In the genomic region with DNA sequence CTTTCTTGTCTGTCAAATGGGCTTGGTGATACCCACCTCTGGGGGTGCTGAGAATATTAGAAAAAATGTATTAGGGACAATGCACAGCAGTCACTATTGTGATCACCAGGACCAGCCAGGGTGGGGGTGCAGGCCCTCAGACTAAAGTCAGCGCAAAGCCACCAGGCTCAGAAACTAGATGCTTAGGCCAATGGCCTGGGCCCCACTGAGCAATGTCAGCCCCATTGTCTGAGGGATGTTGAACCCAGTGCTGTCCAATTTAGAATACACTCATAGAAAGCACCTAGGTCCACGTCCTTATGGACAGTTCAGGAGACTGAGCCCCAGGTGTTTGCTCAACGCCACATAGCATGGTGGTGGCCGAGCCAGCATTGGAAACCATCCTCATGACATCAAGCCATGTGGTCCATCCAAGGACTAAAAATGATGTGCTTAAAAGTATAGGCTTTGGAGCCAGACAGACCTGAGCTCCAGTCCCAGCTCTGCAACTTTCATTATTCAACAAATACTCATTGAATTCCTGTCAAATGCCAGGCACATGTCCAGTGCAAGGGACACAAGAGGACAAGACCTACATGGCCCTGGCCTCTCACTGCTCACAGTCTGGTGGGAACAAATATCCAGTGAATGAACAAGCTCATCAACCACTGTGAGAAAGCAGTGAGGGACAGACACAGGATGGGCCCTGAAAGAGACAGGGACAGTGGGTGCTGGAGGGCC, we compare ENCODE assay signal across 25 cellular contexts.
"Had no signal": no experiment of that assay in that cellular context is flagged by ENCODE, and none has a peak within 500 bp of the region (broad histone marks: within the 10 kb centered on the region; RNA-seq: fewer than 3 reads in every experiment).

No MANE protein-coding gene starts in this region.

- H3K4me3 ChIP-seq: esophagus squamous epithelium, heart right ventricle, left lung, lower lobe of right lung, prostate gland, smooth muscle cell, stomach, thyroid gland, upper lobe of right lung had no signal

- H3K4me1 ChIP-seq: esophagus squamous epithelium, heart right ventricle, left lung, lower lobe of right lung, prostate gland, stomach, thyroid gland, upper lobe of right lung had no signal

- DNase-seq: activated CD4-positive, alpha-beta T cell treated with anti-CD3 and anti-CD28 coated beads for 48 hours; activated CD4-positive, alpha-beta T cell treated with anti-CD3 and anti-CD28 coated beads, Interleukin-2, amount 50 U/mL, for 48 hours; activated gamma-delta T cell; activated naive CD4-positive, alpha-beta T cell treated with anti-CD3 and anti-CD28 coated beads, Interleukin-2, amount 10 ng/mL, durations not matched to agents 7 days and 5 days; activated naive CD8-positive, alpha-beta T cell treated with anti-CD3 and anti-CD28 coated beads, Interleukin-2, amount 10 ng/mL, durations not matched to agents 7 days and 5 days; activated T-cell treated with anti-CD3 and anti-CD28 coated beads for 4 hours; brain microvascular endothelial cell; caudate nucleus; esophagus squamous epithelium; foreskin melanocyte; heart right ventricle; left lung; lower lobe of right lung; mesenchymal stem cell; natural killer cell; retina; stimulated activated CD4-positive, alpha-beta T cell treated with anti-CD3 and anti-CD28 coated beads, Interleukin-15, amount 100 ng/mL, for 24 hours; stimulated activated CD4-positive, alpha-beta T cell treated with anti-CD3 and anti-CD28 coated beads, Interleukin-2, amount 100 ng/mL, for 24 hours; stimulated activated naive B cell treated with anti-CD40 and anti-IgM and Interleukin-4, amounts not matched to agents 10 μg/mL and 1 μg/mL and 100 μg/mL, for 72 hours; stomach; thyroid gland; upper lobe of right lung; WERI-Rb-1 had no signal

- H3K27ac ChIP-seq: brain microvascular endothelial cell, esophagus squamous epithelium, heart right ventricle, left lung, lower lobe of right lung, prostate gland, stomach, thyroid gland, upper lobe of right lung, WERI-Rb-1 had no signal

- H3K9me3 Mint-ChIP-seq: activated naive CD4-positive, alpha-beta T cell treated with anti-CD3 and anti-CD28 coated beads, Interleukin-2, amount 10 ng/mL, durations not matched to agents 7 days and 5 days; activated naive CD8-positive, alpha-beta T cell treated with anti-CD3 and anti-CD28 coated beads, Interleukin-2, amount 10 ng/mL, durations not matched to agents 7 days and 5 days; natural killer cell had no signal

- H3K36me3 ChIP-seq: brain microvascular endothelial cell, esophagus squamous epithelium, heart right ventricle, left lung, lower lobe of right lung, prostate gland, stomach, thyroid gland, upper lobe of right lung, WERI-Rb-1 had no signal

- H3K36me3 Mint-ChIP-seq: activated naive CD4-positive, alpha-beta T cell treated with anti-CD3 and anti-CD28 coated beads, Interleukin-2, amount 10 ng/mL, durations not matched to agents 7 days and 5 days; activated naive CD8-positive, alpha-beta T cell treated with anti-CD3 and anti-CD28 coated beads, Interleukin-2, amount 10 ng/mL, durations not matched to agents 7 days and 5 days; natural killer cell; stimulated activated naive B cell treated with anti-CD40 and anti-IgM and Interleukin-4, amounts not matched to agents 10 μg/mL and 1 μg/mL and 100 μg/mL, for 72 hours had no signal

- H3K4me1 Mint-ChIP-seq: activated naive CD4-positive, alpha-beta T cell treated with anti-CD3 and anti-CD28 coated beads, Interleukin-2, amount 10 ng/mL, durations not matched to agents 7 days and 5 days; activated naive CD8-positive, alpha-beta T cell treated with anti-CD3 and anti-CD28 coated beads, Interleukin-2, amount 10 ng/mL, durations not matched to agents 7 days and 5 days; natural killer cell; stimulated activated naive B cell treated with anti-CD40 and anti-IgM and Interleukin-4, amounts not matched to agents 10 μg/mL and 1 μg/mL and 100 μg/mL, for 72 hours had no signal

- H3K27ac Mint-ChIP-seq: activated naive CD4-positive, alpha-beta T cell treated with anti-CD3 and anti-CD28 coated beads, Interleukin-2, amount 10 ng/mL, durations not matched to agents 7 days and 5 days; activated naive CD8-positive, alpha-beta T cell treated with anti-CD3 and anti-CD28 coated beads, Interleukin-2, amount 10 ng/mL, durations not matched to agents 7 days and 5 days; natural killer cell; stimulated activated naive B cell treated with anti-CD40 and anti-IgM and Interleukin-4, amounts not matched to agents 10 μg/mL and 1 μg/mL and 100 μg/mL, for 72 hours had no signal

- H3K4me3 Mint-ChIP-seq: activated naive CD4-positive, alpha-beta T cell treated with anti-CD3 and anti-CD28 coated beads, Interleukin-2, amount 10 ng/mL, durations not matched to agents 7 days and 5 days; activated naive CD8-positive, alpha-beta T cell treated with anti-CD3 and anti-CD28 coated beads, Interleukin-2, amount 10 ng/mL, durations not matched to agents 7 days and 5 days; natural killer cell; stimulated activated naive B cell treated with anti-CD40 and anti-IgM and Interleukin-4, amounts not matched to agents 10 μg/mL and 1 μg/mL and 100 μg/mL, for 72 hours had no signal

- H3K27me3 ChIP-seq: brain microvascular endothelial cell, heart right ventricle, thyroid gland had no signal

- H3K9me3 ChIP-seq: esophagus squamous epithelium, left lung, lower lobe of right lung, prostate gland, stomach, thyroid gland, upper lobe of right lung had no signal

- H3K4me2 ChIP-seq: smooth muscle cell had no signal
